In the genomic region with DNA sequence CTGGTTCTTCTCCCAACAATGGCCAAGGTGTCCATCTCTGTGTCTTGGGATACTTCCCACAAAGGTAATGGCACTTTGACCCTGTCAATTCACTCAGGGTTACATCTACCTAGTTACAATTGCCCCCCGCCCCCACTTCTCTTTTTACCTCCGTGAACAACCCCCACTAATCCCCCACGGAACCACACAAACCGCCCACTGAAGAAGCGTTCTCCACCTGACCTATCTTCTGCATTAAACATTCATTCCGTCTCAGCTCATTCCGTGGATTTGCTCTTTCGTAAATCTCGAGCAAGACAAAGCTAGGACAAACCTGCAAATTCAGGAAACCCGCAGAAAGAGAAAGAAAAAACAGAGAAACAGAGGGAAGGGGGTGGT, we compare ENCODE assay signal across 8 cellular contexts. TPM values are rescaled to one million over a fixed set of nuclear protein-coding genes. Genes with fewer than 3 reads are reported as not detected.
A peak's percentile ranks its signal among the peaks of the same experiment; 100 is the strongest.
DNase-seq lines count a peak whose midpoint lies in the region; ATAC-seq and TF ChIP-seq lines count a peak whose summit lies in the region.

No MANE protein-coding gene starts in this region.

- DNase-seq in DMS53 (lab: John Stamatoyannopoulos, UW) (peak; percentile 55), DMS53 treated with DMSO at 0.1 percent for 48 hours (lab: John Stamatoyannopoulos, UW; ENCODE audit: unreplicated experiment) (no peak), SJSA1 (ENCODE audit: low read depth in 1 of 2, low spot score in 2 of 2) (no peak), NCI-H1048 (lab: John Stamatoyannopoulos, UW) (no peak), T1000 (lab: John Stamatoyannopoulos, UW) (no peak)
- peak; percentile 7 to 24 for DNase-seq in stimulated activated CD4-positive, alpha-beta T cell treated with anti-CD3 and anti-CD28 coated beads, Interleukin-2, amount 100 ng/mL, for 24 hours
- DNase-seq in activated effector memory CD4-positive, alpha-beta T cell treated with Interleukin-2 at 50 U/mL for 16 hours, result no peak

- WGBS in gastroesophageal sphincter (ENCODE audit: low coverage in 1 of 2), 2 donors, result 2 to 5% methylated on average over 4 to 8 of the region's 10 CpGs

- H3K27me3 ChIP-seq in SJSA1 (replicated peaks), result no peaks in the 10 kb centered on the region
- H3K27me3 ChIP-seq in gastroesophageal sphincter, result no peaks in the 10 kb centered on the region

- peak overlapping the region; percentile 54 for H3K27ac ChIP-seq in SJSA1
- peak overlapping the region; percentile 67 to 96 (median 94) for H3K27ac ChIP-seq in gastroesophageal sphincter

- no peak for ATAC-seq in gastroesophageal sphincter

- peak overlapping the region; percentile 68 for H3K4me3 ChIP-seq in SJSA1
- H3K4me3 ChIP-seq in gastroesophageal sphincter, result peak overlapping the region; percentile 76 to 87

- H3K4me1 ChIP-seq in SJSA1 (replicated peaks) (peaks cover 12% of the 10 kb centered on the region), gastroesophageal sphincter (peaks cover 9 to 66% (median 16%) of the 10 kb centered on the region in 3 donors)

- TF ChIP-seq POLR2A in gastroesophageal sphincter (IDR thresholded peaks at IDR 0.05), result no peak

- H3K9me3 ChIP-seq in SJSA1 (replicated peaks) (no peaks in the 10 kb centered on the region), gastroesophageal sphincter (no peaks in the 10 kb centered on the region)

- peaks cover 9% of the 10 kb centered on the region for H3K36me3 ChIP-seq in SJSA1
- H3K36me3 ChIP-seq in gastroesophageal sphincter, result no peaks in the 10 kb centered on the region

- TF ChIP-seq CTCF in gastroesophageal sphincter (IDR thresholded peaks at IDR 0.05), result no peak

- TF ChIP-seq EP300 in gastroesophageal sphincter (IDR thresholded peaks at IDR 0.05), result no peak

RNA-seq across cellular contexts. Expression of a gene that starts 0.7 kb away (rescaled TPM):
- 177 and 253 TPM in 2 replicates for total RNA-seq in SJSA1 (2014; rRNA removed; shearing (Covaris generic))
- 100 to 1,000 TPM in 2 of 4 donors, 10 to 100 TPM in 2; 90.2 to 125 (median 97.5) TPM for total RNA-seq in gastroesophageal sphincter

RNA-seq across cellular contexts. Expression of a gene that starts 40.3 kb away (rescaled TPM):
- 405 and 1,112 TPM in 2 replicates for total RNA-seq in SJSA1 (2014; rRNA removed; shearing (Covaris generic))
- total RNA-seq in gastroesophageal sphincter, result 100 to 1,000 TPM; 148 to 764 (median 376) TPM

Comparison
In these comparisons a context has a peak if more than half of its experiments do, and no peak if none do; other contexts are left out.
1. DNase-seq: peak in DMS53 (single experiment) and stimulated activated CD4-positive, alpha-beta T cell treated with anti-CD3 and anti-CD28 coated beads, Interleukin-2, amount 100 ng/mL, for 24 hours (2 of 2); none in DMS53 treated with DMSO at 0.1 percent for 48 hours (single experiment), SJSA1 (0 of 2), NCI-H1048 (single experiment), T1000 (single experiment) and activated effector memory CD4-positive, alpha-beta T cell treated with Interleukin-2 at 50 U/mL for 16 hours (single experiment).